ENCODE assay signal across 18 cellular contexts in genomic region chr4:26132858-26133257, GRCh38.
A peak's percentile ranks its signal among the peaks of the same experiment; 100 is the strongest.
DNase-seq lines count a peak whose midpoint lies in the region; ATAC-seq and TF ChIP-seq lines count a peak whose summit lies in the region.
"Had no signal": no experiment of that assay in that cellular context is flagged by ENCODE, and none has a peak within 500 bp of the region (broad histone marks: within the 10 kb centered on the region; RNA-seq: fewer than 3 reads in every experiment).

No MANE protein-coding gene starts in this region.

- intact Hi-C loops in activated CD4-positive, alpha-beta memory T cell treated with anti-CD3 and anti-CD28 coated beads for 36 hours (cut with micrococcal nuclease), result loop anchor here (5.0 kb wide), 2 partner anchors 44 to 189 kb away; partner anchors contain the start of gene RBPJ

- TF ChIP-seq CTCF in GM12875 (IDR thresholded peaks at IDR 0.05; ENCODE audit: borderline replicate concordance, insufficient read depth, low read depth, low read length), result peak; percentile 54

- no peak overlapping the region for H3K27ac ChIP-seq in CD8-positive, alpha-beta memory T cell (ENCODE audit: low read depth, low read length)
- H3K27ac ChIP-seq in iPS DF 6.9 (ENCODE audit: low read length), result no peak overlapping the region
- H3K27ac ChIP-seq: GM23248, left ventricle myocardium inferior had no signal

- no peak overlapping the region for H3K4me3 ChIP-seq in CD8-positive, alpha-beta memory T cell (ENCODE audit: low read length)
- no peak overlapping the region for H3K4me3 ChIP-seq in GM12875 (ENCODE audit: low read depth, low read length)
- H3K4me3 ChIP-seq in iPS DF 6.9 (ENCODE audit: low read length), result no peak overlapping the region
- H3K4me3 ChIP-seq: GM23248, left ventricle myocardium inferior had no signal

- peaks cover 0 to 9% (median 5%) of the 10 kb centered on the region in 5 donors for H3K9me3 Mint-ChIP-seq in CD8-positive, alpha-beta memory T cell
- H3K9me3 Mint-ChIP-seq in activated CD4-positive, alpha-beta memory T cell treated with anti-CD3 and anti-CD28 coated beads for 36 hours, result peaks cover 14% of the 10 kb centered on the region

- CTCF ChIA-PET in CD8-positive, alpha-beta memory T cell (lab: Charles Lee), result no interaction called here
- CTCF ChIA-PET in activated CD4-positive, alpha-beta memory T cell treated with anti-CD3 and anti-CD28 coated beads for 36 hours (lab: Charles Lee), result interaction anchor here (1.1 to 1.8 kb wide), 2 partner anchors 17 to 103 kb away, joined by 3 to 6 read pairs; no protein-coding TSS in a partner anchor

- no peaks in the 10 kb centered on the region for H3K36me3 ChIP-seq in CD8-positive, alpha-beta memory T cell (ENCODE audit: insufficient read depth, low read length)
- no peaks in the 10 kb centered on the region for H3K36me3 ChIP-seq in iPS DF 6.9 (ENCODE audit: control insufficient read depth, insufficient read depth, low read length)
- H3K36me3 ChIP-seq: left ventricle myocardium inferior had no signal

- WGBS in iPS DF 6.9 (ENCODE audit: insufficient coverage, insufficient read length), result no CpG with 5 or more reads among the region's 6 CpGs

- no peaks in the 10 kb centered on the region for H3K27me3 Mint-ChIP-seq in CD8-positive, alpha-beta memory T cell
- H3K27me3 Mint-ChIP-seq in activated CD4-positive, alpha-beta memory T cell treated with anti-CD3 and anti-CD28 coated beads for 36 hours, result no peaks in the 10 kb centered on the region

- peak overlapping the region in 7 of 8 donors; percentile 56 to 98 (median 95) for H3K27ac Mint-ChIP-seq in CD8-positive, alpha-beta memory T cell
- H3K27ac Mint-ChIP-seq in activated CD4-positive, alpha-beta memory T cell treated with anti-CD3 and anti-CD28 coated beads for 36 hours, result peak overlapping the region; percentile 67
- H3K27ac Mint-ChIP-seq: nephron progenitor cell had no signal

- peaks cover 0 to 15% (median 0%) of the 10 kb centered on the region in 3 donors for H3K36me3 Mint-ChIP-seq in CD8-positive, alpha-beta memory T cell
- peaks cover 9% of the 10 kb centered on the region for H3K36me3 Mint-ChIP-seq in activated CD4-positive, alpha-beta memory T cell treated with anti-CD3 and anti-CD28 coated beads for 36 hours
- H3K36me3 Mint-ChIP-seq: CD14-positive monocyte had no signal

- no peaks in the 10 kb centered on the region for H3K9me3 ChIP-seq in CD8-positive, alpha-beta memory T cell (ENCODE audit: low read length)
- H3K9me3 ChIP-seq in iPS DF 6.9 (ENCODE audit: control insufficient read depth, insufficient read depth, low read length), result no peaks in the 10 kb centered on the region
- H3K9me3 ChIP-seq: left ventricle myocardium inferior had no signal

- peaks cover 19% of the 10 kb centered on the region for H3K4me1 ChIP-seq in CD8-positive, alpha-beta memory T cell (ENCODE audit: insufficient read depth, low read length)
- H3K4me1 ChIP-seq in iPS DF 6.9 (ENCODE audit: control insufficient read depth, insufficient read depth, low read length), result no peaks in the 10 kb centered on the region
- H3K4me1 ChIP-seq: left ventricle myocardium inferior had no signal

- DNase-seq in CD8-positive, alpha-beta memory T cell, result no peak
- DNase-seq in activated CD4-positive, alpha-beta memory T cell treated with anti-CD3 and anti-CD28 coated beads for 36 hours, result no peak
- DNase-seq in iPS DF 6.9 (ENCODE audit: low read depth, low spot score) (peak; percentile 18), H4 (ENCODE audit: low spot score) (no peak)
- no peak for DNase-seq in activated CD4-positive, CD25-positive, alpha-beta regulatory T cell (lab: John Stamatoyannopoulos, UW)
- DNase-seq: activated T-cell treated with anti-CD3 and anti-CD28 coated beads, Interleukin-2, amount 50 U/mL, for 48 hours; effector CD8-positive, alpha-beta T cell; GDM1; GM23248; left ventricle myocardium inferior; NCI-H1092; NCI-H524 treated with DMSO at 0.1 percent for 48 hours; nephron progenitor cell; SHP77 had no signal

- ATAC-seq in GM19397 (IDR thresholded peaks at IDR 0.05; ENCODE audit: unreplicated experiment) (no peak), GM21447 (IDR thresholded peaks at IDR 0.05; ENCODE audit: unreplicated experiment) (no peak)

- H3K4me3 Mint-ChIP-seq in CD8-positive, alpha-beta memory T cell, result peak overlapping the region in 6 of 7 donors; percentile 9 to 74 (median 52)
- H3K4me3 Mint-ChIP-seq in activated CD4-positive, alpha-beta memory T cell treated with anti-CD3 and anti-CD28 coated beads for 36 hours, result no peak overlapping the region
- H3K4me3 Mint-ChIP-seq: CD14-positive monocyte, nephron progenitor cell had no signal

- no peaks in the 10 kb centered on the region for H3K27me3 ChIP-seq in CD8-positive, alpha-beta memory T cell (ENCODE audit: insufficient read depth, low read length, poor library complexity, severe bottlenecking)
- H3K27me3 ChIP-seq in iPS DF 6.9 (ENCODE audit: control insufficient read depth, insufficient read depth, low read length), result no peaks in the 10 kb centered on the region

- peaks cover 36 to 42% (median 38%) of the 10 kb centered on the region in 3 donors for H3K4me1 Mint-ChIP-seq in CD8-positive, alpha-beta memory T cell
- peaks cover 53% of the 10 kb centered on the region for H3K4me1 Mint-ChIP-seq in activated CD4-positive, alpha-beta memory T cell treated with anti-CD3 and anti-CD28 coated beads for 36 hours (ENCODE audit: low read depth)
- H3K4me1 Mint-ChIP-seq: CD14-positive monocyte had no signal

- POLR2A ChIA-PET in CD8-positive, alpha-beta memory T cell (lab: Charles Lee), result no interaction called here
- POLR2A ChIA-PET in activated CD4-positive, alpha-beta memory T cell treated with anti-CD3 and anti-CD28 coated beads for 36 hours (lab: Charles Lee), result interaction anchor here (1.0 to 1.6 kb wide), 2 partner anchors 51 to 60 kb away, joined by 3 to 4 read pairs; no protein-coding TSS in a partner anchor
